33 cellular contexts compared by ENCODE assay signal in genomic region chr14:72538387-72538786, GRCh38.
"Had no signal": no experiment of that assay in that cellular context is flagged by ENCODE, and none has a peak within 500 bp of the region (broad histone marks: within the 10 kb centered on the region; RNA-seq: fewer than 3 reads in every experiment).

No MANE protein-coding gene starts in this region.

- H3K27ac ChIP-seq: ascending aorta, VCaP had no signal

- H3K36me3 ChIP-seq: ascending aorta had no signal

- H3K27ac Mint-ChIP-seq: activated CD4-positive, alpha-beta memory T cell treated with anti-CD3 and anti-CD28 coated beads, Interleukin-2, amount 10 ng/mL, durations not matched to agents 7 days and 5 days; activated CD4-positive, alpha-beta T cell treated with anti-CD3 and anti-CD28 coated beads, Interleukin-2, amount 10 ng/mL, durations not matched to agents 7 days and 5 days; activated CD8-positive, alpha-beta memory T cell treated with anti-CD3 and anti-CD28 coated beads, Interleukin-2, amount 10 ng/mL, durations not matched to agents 7 days and 5 days; activated CD8-positive, alpha-beta T cell treated with anti-CD3 and anti-CD28 coated beads, Interleukin-2, amount 10 ng/mL, durations not matched to agents 7 days and 5 days; activated naive CD4-positive, alpha-beta T cell treated with anti-CD3 and anti-CD28 coated beads, Interleukin-2, amount 50 U/mL, for 24 hours; activated naive CD8-positive, alpha-beta T cell; activated naive CD8-positive, alpha-beta T cell treated with anti-CD3 and anti-CD28 coated beads, Interleukin-2, amount 10 ng/mL, durations not matched to agents 7 days and 5 days; activated naive CD8-positive, alpha-beta T cell treated with anti-CD3 and anti-CD28 coated beads, Interleukin-2, amount 50 U/mL, for 24 hours; activated T-cell treated with anti-CD3 and anti-CD28 coated beads, Interleukin-2, amount 50 U/mL, for 24 hours; activated T-helper 2 cell treated with anti-CD3 and anti-CD28 coated beads, Interferon-gamma antibody, Interleukin-2, Interleukin-4, amounts not matched to agents 10 μg/mL and 5 μg/mL and 100 μg/mL, durations not matched to agents 14 hours and 24 hours and 36 hours; brain; T-helper 1 cell treated with Interleukin-12 subunit alpha and Interleukin-12 subunit beta and Interleukin-4 antibody, amounts not matched to agents 30 μg/mL and 1 μg/mL, for 36 hours; T-helper 2 cell treated with Interferon-gamma antibody and Interleukin-4, amounts not matched to agents 5 μg/mL and 100 μg/mL, for 36 hours had no signal

- H3K4me1 ChIP-seq: ascending aorta had no signal

- H3K4me3 ChIP-seq: ascending aorta had no signal

- FAIRE-seq: TTC549 had no signal

- H3K27me3 Mint-ChIP-seq: activated B cell treated with CpG ODN at 0.5 μM for 24 hours; activated CD4-positive, alpha-beta T cell treated with anti-CD3 and anti-CD28 coated beads, Interleukin-2, amount 10 ng/mL, durations not matched to agents 7 days and 5 days; activated naive CD4-positive, alpha-beta T cell treated with anti-CD3 and anti-CD28 coated beads, Interleukin-2, amount 50 U/mL, for 24 hours; activated naive CD8-positive, alpha-beta T cell; activated T-cell treated with anti-CD3 and anti-CD28 coated beads, Interleukin-2, amount 50 U/mL, for 24 hours; brain had no signal

- DNase-seq: activated B cell treated with CpG ODN at 0.5 μM for 24 hours; activated CD4-positive, alpha-beta memory T cell treated with anti-CD3 and anti-CD28 coated beads, Interleukin-2, amount 10 ng/mL, durations not matched to agents 7 days and 5 days; activated CD4-positive, alpha-beta T cell treated with anti-CD3 and anti-CD28 coated beads for 4 hours; activated CD4-positive, alpha-beta T cell treated with anti-CD3 and anti-CD28 coated beads, Interleukin-2, amount 10 ng/mL, durations not matched to agents 7 days and 5 days; activated CD4-positive, alpha-beta T cell treated with anti-CD3 and anti-CD28 coated beads, Interleukin-2, amount 50 U/mL, for 48 hours; activated CD4-positive, CD25-positive, alpha-beta regulatory T cell treated with anti-CD3 and anti-CD28 coated beads, Interleukin-2, amount 50 U/mL, for 72 hours; activated CD8-positive, alpha-beta memory T cell treated with anti-CD3 and anti-CD28 coated beads for 24 hours; activated CD8-positive, alpha-beta memory T cell treated with anti-CD3 and anti-CD28 coated beads, Interleukin-2, amount 10 ng/mL, durations not matched to agents 7 days and 5 days; activated CD8-positive, alpha-beta memory T cell treated with anti-CD3 and anti-CD28 coated beads, Interleukin-2, amount 50 U/mL, for 48 hours; activated CD8-positive, alpha-beta T cell treated with anti-CD3 and anti-CD28 coated beads, Interleukin-2, amount 10 ng/mL, durations not matched to agents 7 days and 5 days; activated effector memory CD4-positive, alpha-beta T cell treated with Interleukin-2 at 50 U/mL for 16 hours; activated gamma-delta T cell; activated naive CD4-positive, alpha-beta T cell treated with anti-CD3 and anti-CD28 coated beads, Interleukin-2, amount 10 ng/mL, durations not matched to agents 7 days and 5 days; activated naive CD4-positive, alpha-beta T cell treated with Interleukin-2 at 50 U/mL for 16 hours; activated naive CD8-positive, alpha-beta T cell treated with anti-CD3 and anti-CD28 coated beads, Interleukin-2, amount 10 ng/mL, durations not matched to agents 7 days and 5 days; activated naive CD8-positive, alpha-beta T cell treated with anti-CD3 and anti-CD28 coated beads, Interleukin-2, amount 50 U/mL, for 24 hours; activated T-cell treated with anti-CD3 and anti-CD28 coated beads, Interleukin-2, amount 50 U/mL, for 24 hours; activated T-cell treated with anti-CD3 and anti-CD28 coated beads, Interleukin-2, amount 50 U/mL, for 48 hours; amygdala; anterior cingulate cortex; central memory CD4-positive, alpha-beta T cell; T-helper 1 cell; T-helper 2 cell; T-helper 9 cell had no signal

- ATAC-seq: activated CD8-positive, alpha-beta memory T cell treated with anti-CD3 and anti-CD28 coated beads, Interleukin-2, amount 10 ng/mL, durations not matched to agents 7 days and 5 days; activated CD8-positive, alpha-beta T cell treated with anti-CD3 and anti-CD28 coated beads, Interleukin-2, amount 10 ng/mL, durations not matched to agents 7 days and 5 days; activated naive CD8-positive, alpha-beta T cell treated with anti-CD3 and anti-CD28 coated beads, Interleukin-2, amount 50 U/mL, for 24 hours had no signal

- H3K27me3 ChIP-seq: ascending aorta had no signal

- H3K4me3 Mint-ChIP-seq: activated B cell treated with CpG ODN at 0.5 μM for 24 hours; activated CD4-positive, alpha-beta memory T cell treated with anti-CD3 and anti-CD28 coated beads, Interleukin-2, amount 10 ng/mL, durations not matched to agents 7 days and 5 days; activated CD4-positive, alpha-beta T cell treated with anti-CD3 and anti-CD28 coated beads, Interleukin-2, amount 10 ng/mL, durations not matched to agents 7 days and 5 days; activated CD8-positive, alpha-beta memory T cell treated with anti-CD3 and anti-CD28 coated beads, Interleukin-2, amount 10 ng/mL, durations not matched to agents 7 days and 5 days; activated CD8-positive, alpha-beta T cell treated with anti-CD3 and anti-CD28 coated beads, Interleukin-2, amount 10 ng/mL, durations not matched to agents 7 days and 5 days; activated naive CD4-positive, alpha-beta T cell treated with anti-CD3 and anti-CD28 coated beads, Interleukin-2, amount 10 ng/mL, durations not matched to agents 7 days and 5 days; activated naive CD4-positive, alpha-beta T cell treated with anti-CD3 and anti-CD28 coated beads, Interleukin-2, amount 50 U/mL, for 24 hours; activated naive CD8-positive, alpha-beta T cell; activated naive CD8-positive, alpha-beta T cell treated with anti-CD3 and anti-CD28 coated beads, Interleukin-2, amount 10 ng/mL, durations not matched to agents 7 days and 5 days; activated naive CD8-positive, alpha-beta T cell treated with anti-CD3 and anti-CD28 coated beads, Interleukin-2, amount 50 U/mL, for 24 hours; activated T-cell treated with anti-CD3 and anti-CD28 coated beads, Interleukin-2, amount 50 U/mL, for 24 hours; brain; T-helper 1 cell treated with Interleukin-12 subunit alpha and Interleukin-12 subunit beta and Interleukin-4 antibody, amounts not matched to agents 30 μg/mL and 1 μg/mL, for 36 hours; T-helper 2 cell treated with Interferon-gamma antibody and Interleukin-4, amounts not matched to agents 5 μg/mL and 100 μg/mL, for 36 hours had no signal

- H3K9me3 ChIP-seq: ascending aorta had no signal
